Comparison of ENCODE assay signal across 1 cellular context in genomic region chr1:14603641-14604040, GRCh38.
TF ChIP-seq lines count a peak whose summit lies in the region.

No MANE protein-coding gene starts in this region.

TF ChIP-seq in GM23338, 12 proteins besides CTCF, POLR2A, EP300 and RAD21 (continued from another document):
- TF ChIP-seq STAT1 (IDR thresholded peaks at IDR 0.05; ENCODE audit: unreplicated experiment) (no peak), ETS1 (IDR thresholded peaks at IDR 0.05) (no peak), CREB1 (CRISPR knock-in tag; IDR thresholded peaks at IDR 0.05; ENCODE audit: low read depth) (no peak), EZH2phosphoT487 (IDR thresholded peaks at IDR 0.05; ENCODE audit: unreplicated experiment) (no peak), EZH2 (IDR thresholded peaks at IDR 0.05; ENCODE audit: low read depth, unreplicated experiment) (no peak), ZNF114 (CRISPR knock-in tag; IDR thresholded peaks at IDR 0.05) (no peak)
TF ChIP-seq in GM23338: peak in this region for 0.
